ENCODE assay signal across 9 cellular contexts in the genomic region with DNA sequence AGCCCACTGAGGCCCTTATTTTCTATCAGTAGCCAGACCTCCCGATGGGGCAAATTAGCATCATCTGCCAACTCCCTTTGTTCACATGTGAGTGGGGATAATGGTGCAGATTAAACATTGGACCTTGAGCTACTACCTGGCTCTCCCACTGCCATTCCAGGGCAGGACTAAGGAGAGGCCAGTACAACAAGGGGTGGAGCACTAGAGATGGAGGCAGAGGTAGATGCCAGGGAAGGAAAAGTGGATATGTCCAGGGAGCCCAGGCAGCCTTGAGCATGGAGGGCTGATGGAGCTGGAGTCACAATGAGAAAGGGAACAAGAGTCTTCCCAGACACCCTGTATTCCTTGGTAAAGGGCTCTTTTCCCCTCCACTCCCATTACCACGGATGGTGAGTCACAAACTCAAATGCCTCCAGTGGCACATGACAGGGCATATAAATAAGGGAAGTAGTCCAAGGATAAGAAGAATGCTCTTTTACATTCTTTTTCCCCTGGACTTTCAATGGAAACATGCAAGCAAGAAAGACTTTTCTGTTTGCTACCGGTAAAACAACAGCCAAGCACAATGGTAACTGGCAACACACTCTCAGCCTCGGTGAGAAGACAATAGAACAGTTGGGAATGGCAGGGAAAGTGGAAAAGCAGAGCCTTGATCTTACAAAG. TPM values are rescaled to one million over a fixed set of nuclear protein-coding genes. Genes with fewer than 3 reads are reported as not detected.
A peak's percentile ranks its signal among the peaks of the same experiment; 100 is the strongest.
DNase-seq lines count a peak whose midpoint lies in the region; ATAC-seq and TF ChIP-seq lines count a peak whose summit lies in the region.
"Had no signal": no experiment of that assay in that cellular context is flagged by ENCODE, and none has a peak within 500 bp of the region (broad histone marks: within the 10 kb centered on the region; RNA-seq: fewer than 3 reads in every experiment).

No MANE protein-coding gene starts in this region.

- DNase-seq in AG08396 (ENCODE audit: low spot score) (peak; percentile 35), HCEC 1CT (peak; percentile 36), lung microvascular endothelial cell (ENCODE audit: low read depth in 2 of 2) (peak; percentile 7 to 41), SKM-1 (lab: John Stamatoyannopoulos, UW; ENCODE audit: unreplicated experiment) (no peak), lower leg skin (ENCODE audit: low spot score in 2 of 2) (no peak), NCI-H446 treated with DMSO at 0.1 percent for 48 hours (lab: John Stamatoyannopoulos, UW) (no peak)
- no peak for DNase-seq in central memory CD8-positive, alpha-beta T cell (ENCODE audit: low spot score in 2 of 2)
- DNase-seq: activated T-cell treated with anti-CD3 and anti-CD28 coated beads, Interleukin-2, amount 50 U/mL, for 4 hours had no signal

- no peak overlapping the region for H3K4me3 ChIP-seq in lower leg skin (ENCODE audit: low read depth, poor library complexity, severe bottlenecking)

- H3K27me3 Mint-ChIP-seq in central memory CD8-positive, alpha-beta T cell: no peaks in the 10 kb centered on the region

- no peak for TF ChIP-seq POLR2A in lower leg skin (IDR thresholded peaks at IDR 0.05)

- intact Hi-C loops in lower leg skin (cut with DNase I; ENCODE audit: low total_unique reads): no loop called here

- H3K27ac Mint-ChIP-seq in central memory CD8-positive, alpha-beta T cell (ENCODE audit: low read depth): peak overlapping the region; percentile 63

- no peak for ATAC-seq in central memory CD8-positive, alpha-beta T cell (replicated peaks; ENCODE audit: extremely low read depth, poor library complexity, severe bottlenecking)
- ATAC-seq in GM19455 (IDR thresholded peaks at IDR 0.05; ENCODE audit: unreplicated experiment): no peak
- ATAC-seq: activated T-cell treated with anti-CD3 and anti-CD28 coated beads, Interleukin-2, amount 50 U/mL, for 4 hours had no signal

- H3K4me3 Mint-ChIP-seq in central memory CD8-positive, alpha-beta T cell: no peak overlapping the region
- H3K4me3 Mint-ChIP-seq: activated T-cell treated with anti-CD3 and anti-CD28 coated beads, Interleukin-2, amount 50 U/mL, for 4 hours had no signal

- TF ChIP-seq CTCF in lower leg skin (IDR thresholded peaks at IDR 0.05): no peak

- no peaks in the 10 kb centered on the region for H3K9me3 Mint-ChIP-seq in central memory CD8-positive, alpha-beta T cell
- H3K9me3 Mint-ChIP-seq: activated T-cell treated with anti-CD3 and anti-CD28 coated beads, Interleukin-2, amount 50 U/mL, for 4 hours had no signal

- 43 to 55% methylated on average over 4 of the region's 4 CpGs for WGBS in lower leg skin, 2 donors

- peaks cover 84% of the 10 kb centered on the region for H3K36me3 Mint-ChIP-seq in central memory CD8-positive, alpha-beta T cell (ENCODE audit: insufficient read depth)

- peaks cover 35% of the 10 kb centered on the region for H3K4me1 Mint-ChIP-seq in central memory CD8-positive, alpha-beta T cell

RNA-seq across cellular contexts. Expression of gene ERAP1, which starts 16.8 kb away (rescaled TPM):
- total RNA-seq in lung microvascular endothelial cell: 40.5 and 57.3 TPM in 2 replicates
- total RNA-seq in lower leg skin: 10 to 100 TPM; 28.2 to 54.7 (median 33.1) TPM

Comparison
In these comparisons a context has a peak if more than half of its experiments do, and no peak if none do; other contexts are left out.
1. DNase-seq: peak in AG08396 (single experiment), HCEC 1CT (single experiment) and lung microvascular endothelial cell (2 of 2); none in central memory CD8-positive, alpha-beta T cell (0 of 2), SKM-1 (single experiment), lower leg skin (0 of 2) and NCI-H446 treated with DMSO at 0.1 percent for 48 hours (single experiment).